ENCODE assay signal across 1 cellular context in the genomic region with DNA sequence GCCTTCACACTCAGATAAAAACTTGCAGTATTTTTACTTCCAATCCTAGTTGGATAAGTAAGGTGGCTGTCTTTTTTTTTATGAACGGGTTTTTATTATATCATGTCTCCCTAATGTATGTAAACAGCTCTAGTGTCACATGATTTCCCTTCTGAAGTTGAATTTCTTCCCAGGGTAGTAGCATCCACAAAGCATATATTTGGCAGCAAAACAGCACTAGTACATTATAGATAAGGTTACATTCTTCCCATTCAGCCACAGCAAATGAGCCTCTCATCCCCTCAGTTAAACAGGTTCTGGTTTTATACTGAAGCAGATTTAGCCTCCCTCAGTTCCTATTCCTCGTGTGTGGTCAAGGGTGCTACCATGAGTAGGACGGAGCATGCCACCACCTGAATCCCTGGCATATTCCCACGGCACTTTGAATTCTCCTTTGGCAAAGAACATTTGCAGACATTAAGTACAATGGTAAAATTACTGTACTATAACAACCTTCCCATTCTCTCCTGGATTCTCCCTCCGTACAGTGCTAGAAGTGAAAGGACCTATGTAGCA.
TF ChIP-seq lines count a peak whose summit lies in the region.

No MANE protein-coding gene starts in this region.

TF ChIP-seq in endothelial cell of umbilical vein, 7 proteins besides CTCF, POLR2A, EP300 and RAD21:
- TF ChIP-seq FOS (IDR thresholded peaks at IDR 0.05; ENCODE audit: borderline replicate concordance, insufficient read depth, low read length) (no peak), GATA2 (IDR thresholded peaks at IDR 0.05; ENCODE audit: insufficient read depth, insufficient read length, low read depth, low read length) (no peak), POLR2AphosphoS5 (IDR thresholded peaks at IDR 0.05; ENCODE audit: insufficient read depth, low read depth, low read length) (no peak), MAX (IDR thresholded peaks at IDR 0.05; ENCODE audit: insufficient read depth, insufficient read length) (no peak), EZH2 (IDR thresholded peaks at IDR 0.05; ENCODE audit: borderline replicate concordance, low read depth, low read length, severe bottlenecking) (no peak), JUN (IDR thresholded peaks at IDR 0.05; ENCODE audit: borderline replicate concordance, insufficient read depth, insufficient read length, low read depth) (no peak), MYC (IDR thresholded peaks at IDR 0.05; ENCODE audit: low read depth, low read length) (no peak)
